Comparison of ENCODE assay signal across 17 cellular contexts in genomic region chr10:60456053-60456452, GRCh38.
A peak's percentile ranks its signal among the peaks of the same experiment; 100 is the strongest.
DNase-seq lines count a peak whose midpoint lies in the region; TF ChIP-seq lines count a peak whose summit lies in the region.
"Had no signal": no experiment of that assay in that cellular context is flagged by ENCODE, and none has a peak within 500 bp of the region (broad histone marks: within the 10 kb centered on the region; RNA-seq: fewer than 3 reads in every experiment).

No MANE protein-coding gene starts in this region.

- H3K9me2 ChIP-seq in OCI-LY1 (ENCODE audit: low read depth, low read length), result no peaks in the 10 kb centered on the region

- H3K27ac ChIP-seq in OCI-LY1 (ENCODE audit: low read depth, low read length, poor library complexity, severe bottlenecking) (no peak overlapping the region), mesenchymal stem cell (ENCODE audit: low read length, poor library complexity, severe bottlenecking) (no peak overlapping the region)
- H3K27ac ChIP-seq: pancreas, RWPE1, VCaP had no signal

- H3K4me2 ChIP-seq in OCI-LY1 (ENCODE audit: low read length) (no peak overlapping the region), mesenchymal stem cell (ENCODE audit: low read length, poor library complexity, severe bottlenecking) (no peak overlapping the region)

- no peak overlapping the region for H2AFZ ChIP-seq in OCI-LY1 (ENCODE audit: low read length)
- H2AFZ ChIP-seq in mesenchymal stem cell (ENCODE audit: low read depth, low read length), result no peak overlapping the region

- H3K9me3 ChIP-seq in OCI-LY1 (ENCODE audit: low read length), result no peaks in the 10 kb centered on the region
- no peaks in the 10 kb centered on the region for H3K9me3 ChIP-seq in mesenchymal stem cell (ENCODE audit: control insufficient read depth, low read length)
- H3K9me3 ChIP-seq: pancreas had no signal

- no peaks in the 10 kb centered on the region for H3K79me2 ChIP-seq in OCI-LY1 (ENCODE audit: insufficient read depth, low read length)

- H3K23ac ChIP-seq in mesenchymal stem cell (ENCODE audit: low read length in 2 of 2), result no peak overlapping the region

- no peak overlapping the region for H3K14ac ChIP-seq in mesenchymal stem cell (ENCODE audit: low read length in 2 of 2)

- peak; percentile 9; the same call in 1 of the 2 replicates for TF ChIP-seq CTCF in OCI-LY1 (IDR thresholded peaks at IDR 0.05; ENCODE audit: low read length)
- peak; percentile 50 for TF ChIP-seq CTCF in cardiac fibroblast (IDR thresholded peaks at IDR 0.05; ENCODE audit: low read depth, low read length)

- no peak overlapping the region for H3K18ac ChIP-seq in mesenchymal stem cell (ENCODE audit: low read depth in 1 of 2, low read length in 2 of 2)

- no peaks in the 10 kb centered on the region for H3F3A ChIP-seq in OCI-LY1 (ENCODE audit: insufficient read depth, low read length)

- H2AK5ac ChIP-seq in mesenchymal stem cell (ENCODE audit: low read length, severe bottlenecking), result no peak overlapping the region

- no peaks in the 10 kb centered on the region for H4K20me1 ChIP-seq in OCI-LY1 (ENCODE audit: insufficient read depth, low read length)

- H3K9ac ChIP-seq in OCI-LY1 (ENCODE audit: low read length) (no peak overlapping the region), mesenchymal stem cell (ENCODE audit: low read length) (no peak overlapping the region)

- H3K36me3 ChIP-seq in OCI-LY1 (ENCODE audit: insufficient read depth, low read length) (no peaks in the 10 kb centered on the region), mesenchymal stem cell (ENCODE audit: control insufficient read depth in 1 of 2, insufficient read depth in 2 of 2, low read depth in 1 of 2, low read length in 2 of 2) (no peaks in the 10 kb centered on the region)
- H3K36me3 ChIP-seq: pancreas had no signal

- H3K4me3 ChIP-seq in OCI-LY1 (ENCODE audit: low read depth, low read length, poor library complexity, severe bottlenecking), result no peak overlapping the region
- no peak overlapping the region for H3K4me3 ChIP-seq in cardiac fibroblast (replicated peaks in 1 of 2; ENCODE audit: low read depth in 2 of 2, low read length in 2 of 2)
- H3K4me3 ChIP-seq in mesenchymal stem cell (ENCODE audit: insufficient read depth in 1 of 2, low read depth in 1 of 2, low read length in 2 of 2), result no peak overlapping the region
- H3K4me3 ChIP-seq: pancreas had no signal

- H2BK5ac ChIP-seq in mesenchymal stem cell (ENCODE audit: low read depth, low read length, poor library complexity, severe bottlenecking), result no peak overlapping the region

- H4K8ac ChIP-seq in mesenchymal stem cell (ENCODE audit: low read length), result no peak overlapping the region

- no peaks in the 10 kb centered on the region for H3K4me1 ChIP-seq in OCI-LY1 (ENCODE audit: insufficient read depth, low read length, severe bottlenecking)
- no peaks in the 10 kb centered on the region for H3K4me1 ChIP-seq in mesenchymal stem cell (ENCODE audit: control insufficient read depth, insufficient read depth, low read depth, low read length)

- H3K79me1 ChIP-seq in mesenchymal stem cell (replicated peaks; ENCODE audit: low read length, poor library complexity, severe bottlenecking), result peaks cover 6% of the 10 kb centered on the region

- H2BK12ac ChIP-seq in mesenchymal stem cell (ENCODE audit: low read length in 2 of 2), result no peak overlapping the region

- no peak overlapping the region for H2BK15ac ChIP-seq in mesenchymal stem cell (ENCODE audit: low read depth, poor library complexity, severe bottlenecking)

- 52% methylated on average over 4 of the region's 4 CpGs for WGBS in mesenchymal stem cell

- H4K91ac ChIP-seq in mesenchymal stem cell (ENCODE audit: low read length), result no peak overlapping the region

- H3K27me3 ChIP-seq in OCI-LY1 (ENCODE audit: insufficient read depth, low read length) (no peaks in the 10 kb centered on the region), mesenchymal stem cell (ENCODE audit: control insufficient read depth in 1 of 2, insufficient read depth in 1 of 2, low read length in 2 of 2) (no peaks in the 10 kb centered on the region)
- H3K27me3 ChIP-seq: pancreas had no signal

- H3K4ac ChIP-seq in mesenchymal stem cell (ENCODE audit: low read depth in 1 of 2, low read length in 2 of 2), result no peak overlapping the region

- no peak overlapping the region for H2BK120ac ChIP-seq in mesenchymal stem cell (ENCODE audit: low read depth, low read length)

- DNase-seq in Daoy (ENCODE audit: low read depth), result peak; percentile 47
- DNase-seq in cardiac fibroblast (ENCODE audit: low read depth in 2 of 2), result peak in 1 of 2 donors; percentile 42
- peak; percentile 21 for DNase-seq in mesenchymal stem cell
- DNase-seq in germinal center (ENCODE audit: low spot score), result no peak
- DNase-seq in NCI-H1694 treated with DMSO at 0.1 percent for 48 hours (lab: John Stamatoyannopoulos, UW), result no peak
- DNase-seq in superior temporal gyrus (ENCODE audit: extremely low spot score), result no peak
- no peak for DNase-seq in GDM1 (lab: John Stamatoyannopoulos, UW)
- DNase-seq: activated CD8-positive, alpha-beta T cell treated with anti-CD3 and anti-CD28 coated beads for 36 hours; activated T-cell treated with anti-CD3 and anti-CD28 coated beads, Interleukin-2, amount 50 U/mL, for 48 hours; H7; NCI-H1417 treated with DMSO at 0.1 percent for 48 hours; NCI-H2171; pancreas; stimulated activated CD4-positive, alpha-beta T cell treated with anti-CD3 and anti-CD28 coated beads, Interleukin-4, amount 100 ng/mL, for 1 hour had no signal

Comparison
In these comparisons a context has a peak if more than half of its experiments do, and no peak if none do; other contexts are left out.
1. DNase-seq: peak in Daoy (single experiment) and mesenchymal stem cell (single experiment); none in germinal center (single experiment), NCI-H1694 treated with DMSO at 0.1 percent for 48 hours (single experiment), superior temporal gyrus (single experiment) and GDM1 (single experiment).